Comparison of ENCODE assay signal across 14 cellular contexts in genomic region chr4:29970626-29971025, GRCh38.
DNase-seq lines count a peak whose midpoint lies in the region; ATAC-seq and TF ChIP-seq lines count a peak whose summit lies in the region.
"Had no signal": no experiment of that assay in that cellular context is flagged by ENCODE, and none has a peak within 500 bp of the region (broad histone marks: within the 10 kb centered on the region; RNA-seq: fewer than 3 reads in every experiment).

No MANE protein-coding gene starts in this region.

- BruUV-seq in Panc1 (replicated peaks; lab: Mats Ljungman, UMichigan): no TSS peak

- H3K4me2 ChIP-seq in smooth muscle cell: no peak overlapping the region

- no peaks in the 10 kb centered on the region for H3F3A ChIP-seq in smooth muscle cell (ENCODE audit: low read depth)

- TF ChIP-seq CTCF in Panc1 (IDR thresholded peaks at IDR 0.05): peak; percentile 58
- peak; percentile 10 for TF ChIP-seq CTCF in epithelial cell of proximal tubule (conservative IDR thresholded peaks at IDR 0.05; ENCODE audit: low read depth, low read length)
- TF ChIP-seq CTCF in smooth muscle cell (IDR thresholded peaks at IDR 0.05; ENCODE audit: borderline replicate concordance, insufficient read depth, poor library complexity, severe bottlenecking): peak; percentile 44

- no peaks in the 10 kb centered on the region for H3K4me1 ChIP-seq in Panc1 (ENCODE audit: control insufficient read depth, insufficient read depth, low read length)
- H3K4me1 ChIP-seq in smooth muscle cell (ENCODE audit: low read depth): no peaks in the 10 kb centered on the region
- H3K4me1 ChIP-seq: esophagus squamous epithelium, parathyroid adenoma had no signal

- H3K27ac Mint-ChIP-seq in activated CD4-positive, alpha-beta T cell treated with anti-CD3 and anti-CD28 coated beads, Interleukin-2, amount 10 ng/mL, durations not matched to agents 24 days and 14 days: no peak overlapping the region
- H3K27ac Mint-ChIP-seq: brain; stimulated activated naive B cell treated with anti-CD40 and anti-IgM and Interleukin-4, amounts not matched to agents 10 μg/mL and 1 μg/mL and 100 μg/mL, for 72 hours had no signal

- CTCF ChIA-PET in Panc1 (lab: Charles Lee): no interaction called here

- POLR2A ChIA-PET in Panc1 (lab: Charles Lee): no interaction called here

- no peak for ATAC-seq in Panc1
- ATAC-seq in GM19324 (IDR thresholded peaks at IDR 0.05; ENCODE audit: low FRiP score, unreplicated experiment): no peak
- ATAC-seq: left lobe of liver; stimulated activated naive B cell treated with anti-CD40 and anti-IgM and Interleukin-4, amounts not matched to agents 10 μg/mL and 1 μg/mL and 100 μg/mL, for 72 hours had no signal

- H3K36me3 ChIP-seq in Panc1 (ENCODE audit: control insufficient read depth, insufficient read depth, low read length): no peaks in the 10 kb centered on the region
- H3K36me3 ChIP-seq in smooth muscle cell (ENCODE audit: low read depth): no peaks in the 10 kb centered on the region
- H3K36me3 ChIP-seq: esophagus squamous epithelium had no signal

- no peak overlapping the region for H3K27ac ChIP-seq in Panc1 (ENCODE audit: low read length)
- H3K27ac ChIP-seq in smooth muscle cell (ENCODE audit: low read depth): no peak overlapping the region
- H3K27ac ChIP-seq: esophagus squamous epithelium, parathyroid adenoma had no signal

- no peaks in the 10 kb centered on the region for H4K20me1 ChIP-seq in smooth muscle cell (ENCODE audit: low read depth)

- no peaks in the 10 kb centered on the region for H3K79me2 ChIP-seq in smooth muscle cell (ENCODE audit: low read depth)
- H3K79me2 ChIP-seq: parathyroid adenoma had no signal

- 47% methylated on average over 2 of the region's 2 CpGs for WGBS in smooth muscle cell (ENCODE audit: low lambda C conversion rate)

- peak; percentile 1 for DNase-seq in NCI-H2196 (lab: John Stamatoyannopoulos, UW; ENCODE audit: unreplicated experiment)
- no peak for DNase-seq in NCI-H2196 treated with DMSO at 0.1 percent for 48 hours (lab: John Stamatoyannopoulos, UW; ENCODE audit: unreplicated experiment)
- no peak for DNase-seq in Panc1 (ENCODE audit: low read depth, low spot score)
- no peak for DNase-seq in epithelial cell of proximal tubule (ENCODE audit: low read depth)
- DNase-seq in smooth muscle cell (lab: John Stamatoyannopoulos, UW; ENCODE audit: unreplicated experiment): no peak
- no peak for DNase-seq in NCI-H1092 treated with DMSO at 0.1 percent for 48 hours (lab: John Stamatoyannopoulos, UW)
- no peak for DNase-seq in activated CD4-positive, alpha-beta T cell treated with anti-CD3 and anti-CD28 coated beads, Interleukin-2, amount 10 ng/mL, durations not matched to agents 24 days and 14 days
- DNase-seq: esophagus squamous epithelium; NK-92 treated with Interleukin-12 subunit alpha and Interleukin-12 subunit beta, amount 100 ng/mL, for 24 hours; stimulated activated naive B cell treated with anti-CD40 and anti-IgM and Interleukin-4, amounts not matched to agents 10 μg/mL and 1 μg/mL and 100 μg/mL, for 72 hours had no signal

- no peak overlapping the region for H3K4me3 Mint-ChIP-seq in activated CD4-positive, alpha-beta T cell treated with anti-CD3 and anti-CD28 coated beads, Interleukin-2, amount 10 ng/mL, durations not matched to agents 24 days and 14 days
- H3K4me3 Mint-ChIP-seq: brain; stimulated activated naive B cell treated with anti-CD40 and anti-IgM and Interleukin-4, amounts not matched to agents 10 μg/mL and 1 μg/mL and 100 μg/mL, for 72 hours had no signal

- H3K9me3 Mint-ChIP-seq in activated CD4-positive, alpha-beta T cell treated with anti-CD3 and anti-CD28 coated beads, Interleukin-2, amount 10 ng/mL, durations not matched to agents 24 days and 14 days: peaks cover 7% of the 10 kb centered on the region
- H3K9me3 Mint-ChIP-seq: brain; stimulated activated naive B cell treated with anti-CD40 and anti-IgM and Interleukin-4, amounts not matched to agents 10 μg/mL and 1 μg/mL and 100 μg/mL, for 72 hours had no signal

- H3K9me3 ChIP-seq in Panc1 (ENCODE audit: control insufficient read depth, insufficient read depth, low read depth, low read length): no peaks in the 10 kb centered on the region
- no peaks in the 10 kb centered on the region for H3K9me3 ChIP-seq in smooth muscle cell (replicated peaks; ENCODE audit: low read depth)
- H3K9me3 ChIP-seq: esophagus squamous epithelium had no signal

- H3K27me3 Mint-ChIP-seq in activated CD4-positive, alpha-beta T cell treated with anti-CD3 and anti-CD28 coated beads, Interleukin-2, amount 10 ng/mL, durations not matched to agents 24 days and 14 days: no peaks in the 10 kb centered on the region
- H3K27me3 Mint-ChIP-seq: brain; stimulated activated naive B cell treated with anti-CD40 and anti-IgM and Interleukin-4, amounts not matched to agents 10 μg/mL and 1 μg/mL and 100 μg/mL, for 72 hours had no signal

- H3K9ac ChIP-seq in smooth muscle cell (ENCODE audit: low read depth): no peak overlapping the region
- H3K9ac ChIP-seq: parathyroid adenoma had no signal

- H2AFZ ChIP-seq in smooth muscle cell (ENCODE audit: low read depth): peak overlapping the region; percentile 76
- H2AFZ ChIP-seq: parathyroid adenoma had no signal

- no peaks in the 10 kb centered on the region for H3K4me1 Mint-ChIP-seq in activated CD4-positive, alpha-beta T cell treated with anti-CD3 and anti-CD28 coated beads, Interleukin-2, amount 10 ng/mL, durations not matched to agents 24 days and 14 days
- H3K4me1 Mint-ChIP-seq: brain; stimulated activated naive B cell treated with anti-CD40 and anti-IgM and Interleukin-4, amounts not matched to agents 10 μg/mL and 1 μg/mL and 100 μg/mL, for 72 hours had no signal

- no peaks in the 10 kb centered on the region for H3K36me3 Mint-ChIP-seq in activated CD4-positive, alpha-beta T cell treated with anti-CD3 and anti-CD28 coated beads, Interleukin-2, amount 10 ng/mL, durations not matched to agents 24 days and 14 days (ENCODE audit: low read depth)
- H3K36me3 Mint-ChIP-seq: brain; stimulated activated naive B cell treated with anti-CD40 and anti-IgM and Interleukin-4, amounts not matched to agents 10 μg/mL and 1 μg/mL and 100 μg/mL, for 72 hours had no signal

- no peak overlapping the region for H3K4me3 ChIP-seq in Panc1 (ENCODE audit: low read depth in 2 of 2, low read length in 2 of 2)
- no peak overlapping the region for H3K4me3 ChIP-seq in epithelial cell of proximal tubule (ENCODE audit: low read depth, low read length)
- no peak overlapping the region for H3K4me3 ChIP-seq in smooth muscle cell
- H3K4me3 ChIP-seq: esophagus squamous epithelium had no signal

- intact Hi-C loops in Panc1 (cut with micrococcal nuclease; ENCODE audit: unreplicated experiment): no loop called here
- intact Hi-C loops in activated CD4-positive, alpha-beta T cell treated with anti-CD3 and anti-CD28 coated beads, Interleukin-2, amount 10 ng/mL, durations not matched to agents 24 days and 14 days (cut with micrococcal nuclease): no loop called here

- no peaks in the 10 kb centered on the region for H3K27me3 ChIP-seq in Panc1 (ENCODE audit: control insufficient read depth, insufficient read depth, low read length)
- no peaks in the 10 kb centered on the region for H3K27me3 ChIP-seq in smooth muscle cell (ENCODE audit: low read depth)
- H3K27me3 ChIP-seq: esophagus squamous epithelium had no signal

- in situ Hi-C loops in Panc1 (cut with HindIII; ENCODE audit: low pct_unique_long_range_greater_than_20kb, low sequenced_read_pairs): no loop called here
